Comparison of ENCODE assay signal across 15 cellular contexts in the genomic region with DNA sequence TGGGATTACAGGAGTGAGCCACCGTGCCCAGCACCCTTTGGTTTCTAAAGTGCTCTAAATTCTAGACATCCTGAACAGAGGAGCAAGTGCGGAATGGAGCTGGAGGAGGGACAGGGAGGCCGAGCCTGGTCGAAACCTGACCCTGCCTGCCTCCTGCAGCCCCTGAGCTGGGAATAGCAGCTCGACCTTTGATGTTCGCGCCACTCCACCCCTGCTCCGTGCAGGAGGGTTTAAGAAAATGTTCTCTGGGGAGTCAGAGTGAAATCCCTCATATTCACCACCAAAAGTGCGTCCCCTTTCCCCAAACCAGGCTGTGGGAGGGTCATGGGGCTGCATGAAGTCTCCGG. TPM values are rescaled to one million over a fixed set of nuclear protein-coding genes. Genes with fewer than 3 reads are reported as not detected.
A peak's percentile ranks its signal among the peaks of the same experiment; 100 is the strongest.
DNase-seq lines count a peak whose midpoint lies in the region; ATAC-seq and TF ChIP-seq lines count a peak whose summit lies in the region.
"Had no signal": no experiment of that assay in that cellular context is flagged by ENCODE, and none has a peak within 500 bp of the region (broad histone marks: within the 10 kb centered on the region; RNA-seq: fewer than 3 reads in every experiment).

No MANE protein-coding gene starts in this region.

- no peaks in the 10 kb centered on the region for H3K27me3 Mint-ChIP-seq in CD4-positive, alpha-beta memory T cell
- H3K27me3 Mint-ChIP-seq in chondrocyte (ENCODE audit: low read depth) (no peaks in the 10 kb centered on the region), naive B cell (no peaks in the 10 kb centered on the region)
- H3K27me3 Mint-ChIP-seq in activated CD8-positive, alpha-beta T cell treated with anti-CD3 and anti-CD28 coated beads for 36 hours, result no peaks in the 10 kb centered on the region
- H3K27me3 Mint-ChIP-seq: activated CD4-positive, alpha-beta memory T cell treated with anti-CD3 and anti-CD28 coated beads for 36 hours had no signal

- DNase-seq in CD4-positive, alpha-beta memory T cell, result no peak
- DNase-seq in chondrocyte (ENCODE audit: low spot score) (peak; percentile 57), naive B cell (no peak), NCI-H446 treated with DMSO at 0.1 percent for 48 hours (lab: John Stamatoyannopoulos, UW) (no peak)
- no peak for DNase-seq in activated CD8-positive, alpha-beta T cell treated with anti-CD3 and anti-CD28 coated beads for 36 hours
- DNase-seq: activated CD4-positive, alpha-beta memory T cell treated with anti-CD3 and anti-CD28 coated beads for 36 hours; activated gamma-delta T cell; DMS79 treated with DMSO at 0.1 percent for 48 hours; NCI-H187; NCI-H774; SHP77 treated with DMSO at 0.1 percent for 48 hours; T-helper 9 cell had no signal

- H3K9me3 Mint-ChIP-seq in CD4-positive, alpha-beta memory T cell, result peaks cover 0 to 2% (median 0%) of the 10 kb centered on the region in 8 donors
- H3K9me3 Mint-ChIP-seq in chondrocyte (ENCODE audit: low read depth) (no peaks in the 10 kb centered on the region), naive B cell (peaks cover 0 to 3% (median 0%) of the 10 kb centered on the region in 7 donors)
- no peaks in the 10 kb centered on the region for H3K9me3 Mint-ChIP-seq in activated CD8-positive, alpha-beta T cell treated with anti-CD3 and anti-CD28 coated beads for 36 hours
- H3K9me3 Mint-ChIP-seq: activated CD4-positive, alpha-beta memory T cell treated with anti-CD3 and anti-CD28 coated beads for 36 hours had no signal

- no peak overlapping the region for H3K4me3 ChIP-seq in CD4-positive, alpha-beta memory T cell (ENCODE audit: low read length in 2 of 2)
- H3K4me3 ChIP-seq: right lobe of liver had no signal

- no peaks in the 10 kb centered on the region for H3K9me3 ChIP-seq in CD4-positive, alpha-beta memory T cell (ENCODE audit: control insufficient read depth in 1 of 2, low read length in 2 of 2)
- H3K9me3 ChIP-seq: right lobe of liver had no signal

- H3K27ac Mint-ChIP-seq in CD4-positive, alpha-beta memory T cell, result peak overlapping the region in 5 of 7 donors; percentile 8 to 79 (median 36)
- H3K27ac Mint-ChIP-seq in chondrocyte (ENCODE audit: unreplicated experiment), result no peak overlapping the region
- peak overlapping the region in 4 of 6 donors; percentile 16 to 87 (median 50) for H3K27ac Mint-ChIP-seq in naive B cell
- H3K27ac Mint-ChIP-seq in activated CD8-positive, alpha-beta T cell treated with anti-CD3 and anti-CD28 coated beads for 36 hours, result no peak overlapping the region
- H3K27ac Mint-ChIP-seq: activated CD4-positive, alpha-beta memory T cell treated with anti-CD3 and anti-CD28 coated beads for 36 hours had no signal

- H3K4me1 Mint-ChIP-seq in CD4-positive, alpha-beta memory T cell, result peaks cover 9 to 33% (median 21%) of the 10 kb centered on the region in 4 donors
- H3K4me1 Mint-ChIP-seq in chondrocyte (ENCODE audit: low read depth) (peaks cover 25% of the 10 kb centered on the region), naive B cell (peaks cover 60 to 77% (median 68%) of the 10 kb centered on the region in 3 donors)
- H3K4me1 Mint-ChIP-seq in activated CD8-positive, alpha-beta T cell treated with anti-CD3 and anti-CD28 coated beads for 36 hours (ENCODE audit: low read depth), result peaks cover 40% of the 10 kb centered on the region

- CTCF ChIA-PET in CD4-positive, alpha-beta memory T cell (lab: Charles Lee; ENCODE audit: partially characterized antibody), result interaction anchor here (1.1 to 1.3 kb wide), 2 partner anchors 18 to 19 kb away, joined by 3 to 4 read pairs; a partner anchor contains a TSS
- CTCF ChIA-PET in activated CD8-positive, alpha-beta T cell treated with anti-CD3 and anti-CD28 coated beads for 36 hours (lab: Charles Lee), result interaction anchor here (1.1 to 1.7 kb wide), 3 partner anchors 9 to 12 kb away, joined by 3 to 4 read pairs (median 3); no protein-coding TSS in a partner anchor

- H3K4me3 Mint-ChIP-seq in CD4-positive, alpha-beta memory T cell, result no peak overlapping the region
- H3K4me3 Mint-ChIP-seq in chondrocyte (ENCODE audit: unreplicated experiment) (no peak overlapping the region), naive B cell (no peak overlapping the region)
- no peak overlapping the region for H3K4me3 Mint-ChIP-seq in activated CD8-positive, alpha-beta T cell treated with anti-CD3 and anti-CD28 coated beads for 36 hours
- H3K4me3 Mint-ChIP-seq: activated CD4-positive, alpha-beta memory T cell treated with anti-CD3 and anti-CD28 coated beads for 36 hours had no signal

- peaks cover 29% of the 10 kb centered on the region for H3K36me3 ChIP-seq in CD4-positive, alpha-beta memory T cell (ENCODE audit: insufficient read depth, low read length)

- POLR2A ChIA-PET in CD4-positive, alpha-beta memory T cell (lab: Charles Lee; ENCODE audit: partially characterized antibody), result interaction anchor here (0.8 to 8.1 kb wide), 5 partner anchors 8 to 454 kb away, joined by 3 to 119 read pairs (median 6); a partner anchor contains a TSS
- POLR2A ChIA-PET in activated CD8-positive, alpha-beta T cell treated with anti-CD3 and anti-CD28 coated beads for 36 hours (lab: Charles Lee), result interaction anchor here (1.2 to 6.5 kb wide), 4 partner anchors 12 to 58 kb away, joined by 3 to 79 read pairs (median 30); a partner anchor contains a TSS

- ATAC-seq in naive B cell (ENCODE audit: low read depth in 2 of 2) (no peak), GM21447 (IDR thresholded peaks at IDR 0.05; ENCODE audit: unreplicated experiment) (no peak)
- ATAC-seq in activated CD8-positive, alpha-beta T cell treated with anti-CD3 and anti-CD28 coated beads for 36 hours, result no peak

- peaks cover 12 to 32% of the 10 kb centered on the region in 2 donors for H3K36me3 Mint-ChIP-seq in CD4-positive, alpha-beta memory T cell
- H3K36me3 Mint-ChIP-seq in chondrocyte (ENCODE audit: low read depth) (peaks cover 22% of the 10 kb centered on the region), naive B cell (peaks cover 6 to 7% of the 10 kb centered on the region in 2 donors)
- peaks cover 21% of the 10 kb centered on the region for H3K36me3 Mint-ChIP-seq in activated CD8-positive, alpha-beta T cell treated with anti-CD3 and anti-CD28 coated beads for 36 hours (ENCODE audit: low read depth)

- no peak for TF ChIP-seq CTCF in chondrocyte (IDR thresholded peaks at IDR 0.05)
- no peak for TF ChIP-seq CTCF in activated CD8-positive, alpha-beta T cell treated with anti-CD3 and anti-CD28 coated beads for 36 hours (IDR thresholded peaks at IDR 0.05)

- intact Hi-C loops in CD4-positive, alpha-beta memory T cell (cut with micrococcal nuclease), result no loop called here
- intact Hi-C loops in activated CD8-positive, alpha-beta T cell treated with anti-CD3 and anti-CD28 coated beads for 36 hours (cut with micrococcal nuclease), result no loop called here

- H3K27me3 ChIP-seq in CD4-positive, alpha-beta memory T cell (ENCODE audit: insufficient read depth, low read length), result no peaks in the 10 kb centered on the region
- H3K27me3 ChIP-seq: dorsolateral prefrontal cortex, right lobe of liver had no signal

- H3K4me1 ChIP-seq in CD4-positive, alpha-beta memory T cell (ENCODE audit: insufficient read depth, low read length), result peaks cover 20% of the 10 kb centered on the region

- H3K27ac ChIP-seq in CD4-positive, alpha-beta memory T cell (ENCODE audit: low read depth, low read length), result no peak overlapping the region
- H3K27ac ChIP-seq: right lobe of liver had no signal

RNA-seq across cellular contexts. Expression of a gene that starts 1.8 kb away (rescaled TPM):
- 1 to 10 TPM; 1.1 to 1.5 TPM for total RNA-seq in CD4-positive, alpha-beta memory T cell
- not detected for polyA plus RNA-seq in CD4-positive, alpha-beta memory T cell
- 0.25 to 0.41 TPM in 2 of 3 replicates, not detected in the other for total RNA-seq in chondrocyte
- polyA plus RNA-seq in naive B cell (ENCODE audit: low read depth in 6 of 6), result not detected
- under 1 TPM in 1 of 2 experiments, not detected in 1; 0.49 TPM for total RNA-seq in activated CD8-positive, alpha-beta T cell treated with anti-CD3 and anti-CD28 coated beads for 36 hours

RNA-seq across cellular contexts. Expression of a gene that starts 18.8 kb away (rescaled TPM):
- 10 to 100 TPM; 64.8 to 67.2 TPM for total RNA-seq in CD4-positive, alpha-beta memory T cell
- polyA plus RNA-seq in CD4-positive, alpha-beta memory T cell, result 10 to 100 TPM in 1 of 2 donors, 1 to 10 TPM in 1; 8.0 to 18.2 TPM
- 14.3 to 19.0 TPM (median 15.5 TPM) in 3 replicates for total RNA-seq in chondrocyte
- polyA plus RNA-seq in naive B cell (ENCODE audit: low read depth in 6 of 6), result 10 to 100 TPM; 26.3 to 53.0 (median 31.4) TPM
- total RNA-seq in activated CD8-positive, alpha-beta T cell treated with anti-CD3 and anti-CD28 coated beads for 36 hours, result 10 to 100 TPM; 35.4 to 37.2 TPM

RNA-seq across cellular contexts. Expression of a gene that starts 19.0 kb away (rescaled TPM):
- 100 to 1,000 TPM; 157 to 166 TPM for total RNA-seq in CD4-positive, alpha-beta memory T cell
- polyA plus RNA-seq in CD4-positive, alpha-beta memory T cell, result 100 to 1,000 TPM; 177 to 250 TPM
- total RNA-seq in chondrocyte, result 95.5 to 115 TPM (median 97.1 TPM) in 3 replicates
- 100 to 1,000 TPM; 226 to 512 (median 348) TPM for polyA plus RNA-seq in naive B cell (ENCODE audit: low read depth in 6 of 6)
- 100 to 1,000 TPM; 108 to 110 TPM for total RNA-seq in activated CD8-positive, alpha-beta T cell treated with anti-CD3 and anti-CD28 coated beads for 36 hours

RNA-seq across cellular contexts. Expression of a gene that starts 40.6 kb away (rescaled TPM):
- 1 to 10 TPM; 7.8 TPM for total RNA-seq in CD4-positive, alpha-beta memory T cell
- 1 to 10 TPM in 1 of 2 donors, under 1 TPM in 1; 0.20 to 2.3 TPM for polyA plus RNA-seq in CD4-positive, alpha-beta memory T cell
- 242 to 422 TPM (median 412 TPM) in 3 replicates for total RNA-seq in chondrocyte
- polyA plus RNA-seq in naive B cell (ENCODE audit: low read depth in 6 of 6), result 10 to 100 TPM in 1 of 6 donors, 1 to 10 TPM in 5; 1.9 to 18.5 (median 4.1) TPM
- total RNA-seq in activated CD8-positive, alpha-beta T cell treated with anti-CD3 and anti-CD28 coated beads for 36 hours, result 10 to 100 TPM; 29.1 to 30.4 TPM

RNA-seq across cellular contexts. Expression of a gene that starts 59.8 kb away (rescaled TPM):
- 10 to 100 TPM; 48.7 to 61.0 TPM for total RNA-seq in CD4-positive, alpha-beta memory T cell
- 10 to 100 TPM; 89.4 to 94.4 TPM for polyA plus RNA-seq in CD4-positive, alpha-beta memory T cell
- 49.2 to 64.5 TPM (median 57.3 TPM) in 3 replicates for total RNA-seq in chondrocyte
- polyA plus RNA-seq in naive B cell (ENCODE audit: low read depth in 6 of 6), result 100 to 1,000 TPM in 2 of 6 donors, 10 to 100 TPM in 4; 80.6 to 128 (median 88.6) TPM
- total RNA-seq in activated CD8-positive, alpha-beta T cell treated with anti-CD3 and anti-CD28 coated beads for 36 hours, result 100 to 1,000 TPM; 243 to 251 TPM

Comparison
In these comparisons a context has a peak if more than half of its experiments do, and no peak if none do; other contexts are left out.
1. H3K27ac Mint-ChIP-seq: peak in CD4-positive, alpha-beta memory T cell (5 of 7) and naive B cell (4 of 6); none in chondrocyte (single experiment) and activated CD8-positive, alpha-beta T cell treated with anti-CD3 and anti-CD28 coated beads for 36 hours (single experiment).